In the genomic region with DNA sequence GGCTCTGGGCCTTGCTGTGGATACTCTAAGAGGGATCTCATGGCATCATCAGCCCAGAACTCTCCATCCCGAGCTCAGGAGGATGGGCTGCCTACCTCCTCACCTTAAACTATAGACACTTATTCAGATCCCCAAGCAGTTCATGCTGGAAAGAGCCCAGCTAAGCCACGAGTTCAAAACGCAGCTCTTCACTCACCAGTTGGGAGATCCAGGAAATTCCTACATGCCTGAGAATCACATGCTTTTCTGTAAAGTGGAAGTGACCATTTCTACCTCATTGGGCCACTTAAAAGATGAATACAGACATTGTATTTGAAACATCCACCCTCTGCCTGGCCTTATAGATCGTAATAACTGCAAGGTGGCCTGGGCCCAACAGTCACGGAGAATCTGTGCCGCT, we compare ENCODE assay signal across 27 cellular contexts. TPM values are rescaled to one million over a fixed set of nuclear protein-coding genes. Genes with fewer than 3 reads are reported as not detected.
DNase-seq lines count a peak whose midpoint lies in the region; ATAC-seq, FAIRE-seq and TF ChIP-seq lines count a peak whose summit lies in the region.
"Had no signal": no experiment of that assay in that cellular context is flagged by ENCODE, and none has a peak within 500 bp of the region (broad histone marks: within the 10 kb centered on the region; RNA-seq: fewer than 3 reads in every experiment).

No MANE protein-coding gene starts in this region.

- H3K4me3 ChIP-seq in AG10803 (ENCODE audit: low read length), result no peak overlapping the region
- no peak overlapping the region for H3K4me3 ChIP-seq in endothelial cell of umbilical vein (replicated peaks in 1 of 3; ENCODE audit: insufficient read depth in 1 of 3, low read depth in 1 of 3, low read length in 3 of 3)
- no peak overlapping the region for H3K4me3 ChIP-seq in osteoblast (ENCODE audit: insufficient read depth, low read length)
- H3K4me3 ChIP-seq: esophagus squamous epithelium had no signal

- H3K9me3 ChIP-seq in endothelial cell of umbilical vein (replicated peaks; ENCODE audit: control insufficient read depth, insufficient read depth, low read length), result no peaks in the 10 kb centered on the region
- H3K9me3 ChIP-seq in osteoblast (ENCODE audit: low read depth, low read length), result no peaks in the 10 kb centered on the region
- H3K9me3 ChIP-seq: esophagus squamous epithelium had no signal

- H3K27me3 ChIP-seq in endothelial cell of umbilical vein (ENCODE audit: control insufficient read depth in 2 of 2, insufficient read depth in 2 of 2, low read length in 2 of 2) (no peaks in the 10 kb centered on the region), osteoblast (ENCODE audit: insufficient read depth, low read length) (no peaks in the 10 kb centered on the region)

- DNase-seq in AG10803 (ENCODE audit: low read depth) (peak; percentile 78), SK-MEL-5 (ENCODE audit: low read depth, low spot score) (peak; percentile 91), endothelial cell of umbilical vein (ENCODE audit: low read depth, low spot score) (peak; percentile 38), osteoblast (ENCODE audit: insufficient read length, low spot score, missing footprints) (peak; percentile 93), AML-193 (lab: John Stamatoyannopoulos, UW) (no peak)
- DNase-seq in central memory CD4-positive, alpha-beta T cell, result no peak
- DNase-seq: activated B cell treated with CpG ODN at 0.5 μM for 24 hours; activated CD4-positive, alpha-beta T cell treated with anti-CD3 and anti-CD28 coated beads, Interleukin-2, amount 50 U/mL, for 4 hours; activated CD8-positive, alpha-beta memory T cell treated with anti-CD3 and anti-CD28 coated beads, Interleukin-2, amount 50 U/mL, for 48 hours; activated naive CD8-positive, alpha-beta T cell treated with anti-CD3 and anti-CD28 coated beads for 36 hours; esophagus squamous epithelium; glutamatergic neuron; left cardiac atrium; naive B cell; NCI-H1092; NCI-H187 treated with DMSO at 0.1 percent for 48 hours; NCI-H526 treated with DMSO at 0.1 percent for 48 hours; nucleus accumbens; stimulated activated CD4-positive, alpha-beta T cell treated with anti-CD3 and anti-CD28 coated beads, Interleukin-2, amount 100 ng/mL, for 48 hours; T1000 had no signal

- intact Hi-C loops in endothelial cell of umbilical vein (cut with micrococcal nuclease), result no loop called here

- dilution Hi-C loops in endothelial cell of umbilical vein (cut with MboI; ENCODE audit: extremely low pct_ligation_motif_present, low sequenced_read_pairs), result no loop called here

- TF ChIP-seq CTCF in AG10803 (conservative IDR thresholded peaks at IDR 0.05; ENCODE audit: low read length) (no peak), endothelial cell of umbilical vein (IDR thresholded peaks at IDR 0.05; ENCODE audit: extremely low read depth in 1 of 2, insufficient read depth in 1 of 2, low read depth in 1 of 2, low read length in 2 of 2) (no peak), osteoblast (IDR thresholded peaks at IDR 0.05; ENCODE audit: extremely low read depth, low read depth, low read length) (no peak)

- H3K4me1 ChIP-seq in endothelial cell of umbilical vein (ENCODE audit: control insufficient read depth, extremely low read depth, insufficient read depth, low read length), result peaks cover 19% of the 10 kb centered on the region
- peaks cover 22% of the 10 kb centered on the region for H3K4me1 ChIP-seq in osteoblast (ENCODE audit: insufficient read depth, low read length)

- CTCF ChIA-PET in endothelial cell of umbilical vein (lab: Charles Lee), result interaction anchor here (0.8 to 3.3 kb wide), 10 partner anchors 10 to 67 kb away, joined by 3 to 34 read pairs (median 6); no protein-coding TSS in a partner anchor

- H3K36me3 ChIP-seq in endothelial cell of umbilical vein (ENCODE audit: control insufficient read depth in 2 of 2, extremely low read depth in 1 of 2, insufficient read depth in 2 of 2, low read length in 2 of 2) (no peaks in the 10 kb centered on the region), osteoblast (ENCODE audit: insufficient read depth, low read length) (peaks cover 26% of the 10 kb centered on the region)

- H3K79me2 ChIP-seq in endothelial cell of umbilical vein (ENCODE audit: control insufficient read depth, insufficient read depth, low read length), result peaks cover 14% of the 10 kb centered on the region
- H3K79me2 ChIP-seq in osteoblast (ENCODE audit: insufficient read depth, low read length), result peaks cover 96% of the 10 kb centered on the region

- H2AFZ ChIP-seq in endothelial cell of umbilical vein (ENCODE audit: low read depth, low read length) (no peak overlapping the region), osteoblast (ENCODE audit: low read length) (peak overlapping the region; percentile 37)

- H3K4me2 ChIP-seq in endothelial cell of umbilical vein (ENCODE audit: insufficient read depth, low read length) (no peak overlapping the region), osteoblast (ENCODE audit: insufficient read depth, low read length) (no peak overlapping the region)

- no peaks in the 10 kb centered on the region for H3K9me1 ChIP-seq in endothelial cell of umbilical vein (replicated peaks; ENCODE audit: control insufficient read depth, extremely low read depth, insufficient read depth, low read length)

- H4K20me1 ChIP-seq in endothelial cell of umbilical vein (replicated peaks; ENCODE audit: control insufficient read depth, extremely low read depth, insufficient read depth, low read length) (no peaks in the 10 kb centered on the region), osteoblast (ENCODE audit: insufficient read depth, low read length) (peaks cover 85% of the 10 kb centered on the region)

- BruUV-seq in endothelial cell of umbilical vein (replicated peaks; lab: Mats Ljungman, UMichigan), result no TSS peak

- FAIRE-seq in endothelial cell of umbilical vein (lab: Jason Lieb, UNC), result peak; percentile 31
- FAIRE-seq: colon, GM12892 had no signal

- POLR2A ChIA-PET in endothelial cell of umbilical vein (lab: Charles Lee), result interaction anchor here (0.6 to 2.7 kb wide), 2 partner anchors 12 to 18 kb away, joined by 3 to 10 read pairs; no protein-coding TSS in a partner anchor

- no peak for ATAC-seq in GM21447 (IDR thresholded peaks at IDR 0.05; ENCODE audit: unreplicated experiment)
- ATAC-seq in HG02623 (IDR thresholded peaks at IDR 0.05; ENCODE audit: unreplicated experiment), result no peak
- ATAC-seq: HCT116; left cardiac atrium; stimulated activated effector memory CD8-positive, alpha-beta T cell treated with anti-CD3 and anti-CD28 coated beads, Interleukin-12 subunit alpha, Interleukin-12 subunit beta, amount 100 ng/mL, for 72 hours had no signal

- no peak overlapping the region for H3K9ac ChIP-seq in endothelial cell of umbilical vein (replicated peaks; ENCODE audit: extremely low read depth, insufficient read depth, low read length)

- TF ChIP-seq POLR2A in endothelial cell of umbilical vein (IDR thresholded peaks at IDR 0.05; ENCODE audit: low read depth, low read length), result no peak

- in situ Hi-C loops in SK-MEL-5 (cut with HindIII; ENCODE audit: low pct_unique_long_range_greater_than_20kb, low sequenced_read_pairs), result no loop called here

- H3K27ac ChIP-seq in endothelial cell of umbilical vein (ENCODE audit: insufficient read depth, low read depth, low read length) (no peak overlapping the region), osteoblast (ENCODE audit: low read depth, low read length) (no peak overlapping the region)
- H3K27ac ChIP-seq: HL-60 had no signal

TF ChIP-seq in endothelial cell of umbilical vein, 7 proteins besides CTCF, POLR2A, EP300 and RAD21:
- no peak for TF ChIP-seq FOS (IDR thresholded peaks at IDR 0.05; ENCODE audit: borderline replicate concordance, insufficient read depth, low read length)
- TF ChIP-seq JUN (IDR thresholded peaks at IDR 0.05; ENCODE audit: borderline replicate concordance, insufficient read depth, insufficient read length, low read depth), result no peak
- no peak for TF ChIP-seq MYC (IDR thresholded peaks at IDR 0.05; ENCODE audit: low read depth, low read length)
- TF ChIP-seq POLR2AphosphoS5 (IDR thresholded peaks at IDR 0.05; ENCODE audit: insufficient read depth, low read depth, low read length), result no peak
- TF ChIP-seq EZH2 (IDR thresholded peaks at IDR 0.05; ENCODE audit: borderline replicate concordance, low read depth, low read length, severe bottlenecking), result no peak
- no peak for TF ChIP-seq MAX (IDR thresholded peaks at IDR 0.05; ENCODE audit: insufficient read depth, insufficient read length)

RNA-seq across cellular contexts. Expression of gene ATOH8, which starts 6.6 kb away (rescaled TPM):
- total RNA-seq in SK-MEL-5 (2014; rRNA removed; shearing (Covaris generic)), result 12.0 and 16.9 TPM in 2 replicates
- polyA plus RNA-seq in SK-MEL-5 (2015; cell fraction: cytosol; rRNA removed), result 19.5 and 22.6 TPM in 2 replicates
- 18.2 and 37.9 TPM in 2 replicates for polyA plus RNA-seq in SK-MEL-5 (2015; cell fraction: nucleus; rRNA removed)
- 12.7 and 12.8 TPM in 2 replicates for total RNA-seq in endothelial cell of umbilical vein
- 10.3 and 13.8 TPM in 2 replicates for polyA plus RNA-seq in endothelial cell of umbilical vein
- polyA plus RNA-seq in endothelial cell of umbilical vein (2011; cell fraction: cytosol; rRNA removed), result 8.9 and 11.0 TPM in 2 replicates
- 9.6 and 9.7 TPM in 2 replicates for polyA plus RNA-seq in endothelial cell of umbilical vein (2011; cell fraction: nucleus; rRNA removed)
- polyA plus RNA-seq in endothelial cell of umbilical vein (2012), result 12.4 and 23.6 TPM in 2 replicates
- polyA minus RNA-seq in endothelial cell of umbilical vein, result 10.8 and 11.7 TPM in 2 replicates
- polyA minus RNA-seq in endothelial cell of umbilical vein (2011; cell fraction: cytosol; rRNA and poly(A)+ RNA removed), result 7.1 TPM
- polyA minus RNA-seq in endothelial cell of umbilical vein (2011; cell fraction: nucleus; rRNA and poly(A)+ RNA removed), result 11.9 and 15.4 TPM in 2 replicates
- total RNA-seq in osteoblast, result 18.6 and 35.1 TPM in 2 replicates
- total RNA-seq: activated B cell treated with CpG ODN at 0.5 μM for 24 hours; activated naive CD8-positive, alpha-beta T cell treated with anti-CD3 and anti-CD28 coated beads for 36 hours had no signal

Comparison
In these comparisons a context has a peak if more than half of its experiments do, and no peak if none do; other contexts are left out.
1. DNase-seq: peak in AG10803 (single experiment), SK-MEL-5 (single experiment), endothelial cell of umbilical vein (single experiment) and osteoblast (single experiment); none in AML-193 (0 of 2) and central memory CD4-positive, alpha-beta T cell (single experiment).